In the genomic region with DNA sequence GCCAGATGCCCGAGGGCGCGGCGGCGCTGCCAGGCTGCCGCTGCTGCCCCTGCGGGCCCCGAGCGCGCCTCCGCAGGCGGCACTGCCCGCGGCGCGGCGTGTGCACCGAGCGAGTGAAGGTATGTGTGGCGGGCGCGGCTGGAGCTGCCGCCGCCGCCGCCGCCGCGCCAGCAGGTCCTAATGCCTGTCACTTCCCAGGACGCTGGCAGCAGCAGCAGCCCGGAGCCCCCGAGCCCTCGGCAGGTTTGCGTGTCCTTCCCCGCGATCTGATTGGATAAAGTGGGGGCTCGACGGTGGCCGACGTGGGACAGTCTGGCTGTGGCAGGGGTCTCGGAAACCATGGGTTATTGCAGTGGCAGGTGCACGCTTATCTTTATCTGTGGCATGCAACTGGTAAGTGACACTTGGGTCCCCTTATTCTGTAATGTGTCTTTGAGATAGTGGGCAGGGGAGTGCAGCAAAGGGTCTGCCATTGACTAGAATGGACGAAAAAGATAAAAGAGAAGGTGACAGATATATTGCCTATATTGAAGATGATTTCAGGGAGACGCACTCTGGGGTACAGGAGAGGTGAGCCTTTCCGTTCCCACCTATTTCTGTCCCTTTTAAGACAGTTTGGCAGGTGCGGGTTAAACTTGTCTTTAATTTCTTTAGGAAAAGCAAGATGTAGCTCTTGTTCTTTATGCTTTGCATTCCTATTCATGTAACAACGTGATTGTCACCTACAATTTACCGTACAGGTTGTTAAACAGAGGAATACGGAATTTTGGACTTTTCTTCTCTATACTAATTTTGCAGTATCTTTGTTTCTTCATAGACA, we compare ENCODE assay signal across 8 cellular contexts. TPM values are rescaled to one million over a fixed set of nuclear protein-coding genes. Genes with fewer than 3 reads are reported as not detected.
DNase-seq lines count a peak whose midpoint lies in the region; ATAC-seq, FAIRE-seq and TF ChIP-seq lines count a peak whose summit lies in the region.

A gene (plus strand): TSS at position 4 of the 820 bp plus-strand sequence.

- dilution Hi-C loops in keratinocyte (cut with MboI; ENCODE audit: extremely low pct_ligation_motif_present, low sequenced_read_pairs), result no loop called here

- H3K27ac ChIP-seq in keratinocyte (ENCODE audit: control insufficient read depth, insufficient read depth, low read length), result no peak within 1 kb of the TSS
- H3K27ac ChIP-seq in small intestine (ENCODE audit: low read depth in 1 of 2, low read length in 1 of 2), result no peak within 1 kb of the TSS

- 2 to 3% (median 3%) methylated on average over 22 to 49 of the region's 49 CpGs for WGBS in small intestine, 3 donors

- H3K9ac ChIP-seq in keratinocyte (ENCODE audit: control insufficient read depth, extremely low read depth, insufficient read depth, low read length), result no peak within 1 kb of the TSS

- peak; percentile 16 to 39 for ATAC-seq in activated T-cell treated with anti-CD3 and anti-CD28 coated beads, Interleukin-2, amount 50 U/mL, for 4 hours
- ATAC-seq in HG02870 (IDR thresholded peaks at IDR 0.05; ENCODE audit: unreplicated experiment), result peak; percentile 21

- no peaks in the 10 kb centered on the region for H3K79me2 ChIP-seq in keratinocyte (ENCODE audit: control insufficient read depth, insufficient read depth, low read length)

- no peaks in the 10 kb centered on the region for H3K36me3 ChIP-seq in keratinocyte (ENCODE audit: control insufficient read depth in 2 of 2, extremely low read depth in 1 of 2, insufficient read depth in 2 of 2, low read length in 2 of 2)
- no peaks in the 10 kb centered on the region for H3K36me3 ChIP-seq in small intestine (ENCODE audit: control insufficient read depth in 2 of 2, insufficient read depth in 2 of 2, low read length in 2 of 2)

- H3K4me2 ChIP-seq in keratinocyte (ENCODE audit: control insufficient read depth, extremely low read depth, insufficient read depth, low read depth, low read length), result peak within 1 kb of the TSS; percentile 85

- POLR2A ChIA-PET in MCF 10A (lab: Yijun Ruan, JAX), result interaction anchor here (0.5 to 2.0 kb wide), 2 partner anchors 25 to 1031 kb away, joined by 3 to 11 read pairs; no protein-coding TSS in a partner anchor

- no peak within 1 kb of the TSS for H3K27ac Mint-ChIP-seq in MCF 10A (ENCODE audit: low read depth, unreplicated experiment)

- TF ChIP-seq CTCF in MCF 10A (IDR thresholded peaks at IDR 0.05; ENCODE audit: unreplicated experiment), result no peak
- no peak for TF ChIP-seq CTCF in keratinocyte (optimal IDR thresholded peaks at IDR 0.05 in 1 of 3, IDR thresholded peaks at IDR 0.05 in 1 of 3, conservative IDR thresholded peaks at IDR 0.05 in 1 of 3; ENCODE audit: extremely low read depth in 1 of 3, insufficient read depth in 2 of 3, low read length in 3 of 3)

- no peak for DNase-seq in activated T-cell treated with anti-CD3 and anti-CD28 coated beads, Interleukin-2, amount 50 U/mL, for 4 hours
- DNase-seq in activated T-cell treated with anti-CD3 and anti-CD28 coated beads, Interleukin-2, amount 50 U/mL, for 1 hour, result no peak
- peak; percentile 89 for DNase-seq in NCI-H345 (lab: John Stamatoyannopoulos, UW)
- DNase-seq in MCF 10A (ENCODE audit: unreplicated experiment), result no peak
- no peak for DNase-seq in keratinocyte (ENCODE audit: low read depth, low spot score)
- no peak for DNase-seq in small intestine
- DNase-seq in central memory CD4-positive, alpha-beta T cell, result no peak

- intact Hi-C loops in MCF 10A (cut with micrococcal nuclease), result loop anchor here (5.0 to 10.0 kb wide), 5 partner anchors 291 to 871 kb away; no protein-coding TSS in a partner anchor

- peaks cover 41% of the 10 kb centered on the region for H3K27me3 Mint-ChIP-seq in activated T-cell treated with anti-CD3 and anti-CD28 coated beads, Interleukin-2, amount 50 U/mL, for 4 hours (ENCODE audit: low read depth)
- H3K27me3 Mint-ChIP-seq in MCF 10A (ENCODE audit: insufficient read depth, unreplicated experiment), result no peaks in the 10 kb centered on the region

- FAIRE-seq in keratinocyte (lab: Jason Lieb, UNC), result no peak
- FAIRE-seq in small intestine (lab: Jason Lieb, UNC), result no peak

- H4K20me1 ChIP-seq in keratinocyte (ENCODE audit: control insufficient read depth, extremely low read depth, insufficient read depth, low read length), result no peaks in the 10 kb centered on the region

- peaks cover 10% of the 10 kb centered on the region for H3K4me1 Mint-ChIP-seq in activated T-cell treated with anti-CD3 and anti-CD28 coated beads, Interleukin-2, amount 50 U/mL, for 4 hours (ENCODE audit: low read depth)
- H3K4me1 Mint-ChIP-seq in MCF 10A (ENCODE audit: insufficient read depth, unreplicated experiment), result peaks cover 14% of the 10 kb centered on the region

- no TSS peak for BruUV-seq in MCF 10A (replicated peaks; lab: Mats Ljungman, UMichigan)

- H2AFZ ChIP-seq in keratinocyte (ENCODE audit: control insufficient read depth, low read length), result peak within 1 kb of the TSS; percentile 68

- H3K4me3 Mint-ChIP-seq in activated T-cell treated with anti-CD3 and anti-CD28 coated beads, Interleukin-2, amount 50 U/mL, for 4 hours, result peak within 1 kb of the TSS; percentile 62
- peak within 1 kb of the TSS; percentile 83 for H3K4me3 Mint-ChIP-seq in MCF 10A (ENCODE audit: unreplicated experiment)

- H3K9me3 Mint-ChIP-seq in activated T-cell treated with anti-CD3 and anti-CD28 coated beads, Interleukin-2, amount 50 U/mL, for 4 hours, result no peaks in the 10 kb centered on the region
- H3K9me3 Mint-ChIP-seq in MCF 10A (ENCODE audit: unreplicated experiment), result no peaks in the 10 kb centered on the region

- H3K9me3 ChIP-seq in keratinocyte (ENCODE audit: control insufficient read depth, low read depth, low read length) (no peaks in the 10 kb centered on the region), small intestine (ENCODE audit: control insufficient read depth, low read depth) (no peaks in the 10 kb centered on the region)

- no peaks in the 10 kb centered on the region for H3K9me1 ChIP-seq in keratinocyte (ENCODE audit: control insufficient read depth, extremely low read depth, insufficient read depth, low read length)

- H3K27me3 ChIP-seq in keratinocyte (ENCODE audit: control insufficient read depth, extremely low read depth, insufficient read depth, low read length), result peaks cover 33% of the 10 kb centered on the region
- peaks cover 12 to 14% of the 10 kb centered on the region in 2 donors for H3K27me3 ChIP-seq in small intestine (ENCODE audit: control insufficient read depth in 2 of 2, insufficient read depth in 2 of 2, low read length in 2 of 2)

- H3K4me1 ChIP-seq in keratinocyte (ENCODE audit: control insufficient read depth, extremely low read depth, insufficient read depth, low read length), result peaks cover 6% of the 10 kb centered on the region
- no peaks in the 10 kb centered on the region for H3K4me1 ChIP-seq in small intestine (ENCODE audit: control insufficient read depth in 2 of 2, insufficient read depth in 1 of 2, low read depth in 1 of 2, low read length in 1 of 2)

- CTCF ChIA-PET in MCF 10A (lab: Yijun Ruan, JAX), result interaction anchor here (0.8 to 2.7 kb wide), 4 partner anchors 8 to 996 kb away, joined by 3 to 13 read pairs (median 3); no protein-coding TSS in a partner anchor

- H3K36me3 Mint-ChIP-seq in activated T-cell treated with anti-CD3 and anti-CD28 coated beads, Interleukin-2, amount 50 U/mL, for 4 hours (ENCODE audit: insufficient read depth), result no peaks in the 10 kb centered on the region
- no peaks in the 10 kb centered on the region for H3K36me3 Mint-ChIP-seq in MCF 10A (ENCODE audit: insufficient read depth, unreplicated experiment)

- H3K4me3 ChIP-seq in keratinocyte (ENCODE audit: control insufficient read depth in 2 of 3, extremely low read depth in 1 of 3, insufficient read depth in 2 of 3, low read depth in 1 of 3, low read length in 3 of 3) (peak within 1 kb of the TSS; percentile 30 to 75 (median 59)), small intestine (ENCODE audit: low read depth in 1 of 2, low read length in 2 of 2) (peak within 1 kb of the TSS; percentile 23 to 42)

RNA-seq across cellular contexts. Expression of the gene that starts here (rescaled TPM):
- total RNA-seq in activated T-cell treated with anti-CD3 and anti-CD28 coated beads, Interleukin-2, amount 50 U/mL, for 4 hours, result not detected
- total RNA-seq in MCF 10A (2022), result 2.7 and 4.9 TPM in 2 replicates
- 0.13 TPM in 1 of 3 replicates, not detected in the others for polyA plus RNA-seq in keratinocyte
- polyA plus RNA-seq in keratinocyte (2011; ENCODE audit: low read depth), result not detected
- not detected in 2 replicates for polyA plus RNA-seq in keratinocyte (2011; cell fraction: cytosol; rRNA removed)
- not detected in 2 replicates for polyA plus RNA-seq in keratinocyte (2011; cell fraction: nucleus; rRNA removed)
- 0.03 and 0.08 TPM in 2 replicates for polyA plus RNA-seq in keratinocyte (2012; ENCODE audit: low replicate concordance)
- not detected in 3 replicates for polyA minus RNA-seq in keratinocyte
- not detected for polyA minus RNA-seq in keratinocyte (2011; cell fraction: cytosol; rRNA and poly(A)+ RNA removed)
- polyA minus RNA-seq in keratinocyte (2011; cell fraction: nucleus; rRNA and poly(A)+ RNA removed), result not detected in 2 replicates
- 1 to 10 TPM in 1 of 3 donors, under 1 TPM in 1, not detected in 1; 0.19 to 1.4 TPM for polyA plus RNA-seq in small intestine

Comparison
In these comparisons a context has a peak if more than half of its experiments do, and no peak if none do; other contexts are left out.
1. Peak in ATAC-seq in activated T-cell treated with anti-CD3 and anti-CD28 coated beads, Interleukin-2, amount 50 U/mL, for 4 hours; RNA of the gene not detected or under 1 TPM.